ENCODE assay signal across 8 cellular contexts in the genomic region with DNA sequence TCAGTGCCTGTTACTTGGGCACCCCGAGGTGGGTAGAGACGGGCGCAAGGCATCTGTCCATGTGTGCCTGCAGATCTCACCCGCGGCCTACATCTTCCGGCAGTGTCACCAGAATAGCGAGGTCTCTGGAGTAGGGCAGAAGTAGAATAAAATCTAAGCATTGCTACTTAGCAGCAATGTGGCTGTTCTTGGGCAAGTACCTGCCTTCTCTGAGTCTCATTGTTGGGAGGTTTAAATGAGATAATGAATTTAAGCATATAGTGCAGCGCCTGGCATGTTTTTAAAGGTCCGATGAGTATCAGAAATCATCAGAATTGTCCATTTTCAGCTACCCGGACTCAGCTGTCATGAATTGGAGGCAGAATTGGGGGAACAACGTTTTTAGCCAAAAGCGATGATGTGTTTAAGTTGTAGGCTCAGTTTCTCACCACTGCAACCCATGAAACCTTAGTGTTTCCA. TPM values are rescaled to one million over a fixed set of nuclear protein-coding genes. Genes with fewer than 3 reads are reported as not detected.
DNase-seq lines count a peak whose midpoint lies in the region; ATAC-seq, FAIRE-seq and TF ChIP-seq lines count a peak whose summit lies in the region.

No MANE protein-coding gene starts in this region.

- DNase-seq in BJ (ENCODE audit: low read depth), result no peak
- DNase-seq in astrocyte (ENCODE audit: low read depth), result peak; percentile 12
- no peak for DNase-seq in lower lobe of right lung
- no peak for DNase-seq in transverse colon
- no peak for DNase-seq in UCSD-AML1 (lab: John Stamatoyannopoulos, UW; ENCODE audit: unreplicated experiment)
- no peak for DNase-seq in GM19240 (ENCODE audit: insufficient read length, low spot score)

- H3K9me3 ChIP-seq in HEK293 (ENCODE audit: control insufficient read depth, insufficient read depth, low read depth, low read length) (no peaks in the 10 kb centered on the region), astrocyte (ENCODE audit: insufficient read depth, low read depth, low read length) (no peaks in the 10 kb centered on the region), lower lobe of right lung (no peaks in the 10 kb centered on the region), transverse colon (no peaks in the 10 kb centered on the region)

- in situ Hi-C loops in transverse colon (cut with MboI; ENCODE audit: low pct_ligation_motif_present in 1 of 4, low pct_unique_long_range_greater_than_20kb in 1 of 4, low sequenced_read_pairs in 3 of 4), result no loop called here

- peaks cover 12% of the 10 kb centered on the region for H4K20me1 ChIP-seq in astrocyte (ENCODE audit: insufficient read depth, low read length)

- H3K27me3 Mint-ChIP-seq in astrocyte (ENCODE audit: low read depth, unreplicated experiment), result no peaks in the 10 kb centered on the region

- CTCF ChIA-PET in BJ (lab: Yijun Ruan, JAX) (no interaction called here), HEK293 (lab: Yijun Ruan, JAX) (interaction anchor here (0.5 to 0.9 kb wide), 2 partner anchors 80 to 528 kb away, joined by 3 to 4 read pairs; no protein-coding TSS in a partner anchor)

- H3K27ac ChIP-seq in HEK293 (ENCODE audit: extremely low read depth, low read depth, low read length), result peak overlapping the region; percentile 84
- peak overlapping the region; percentile 82 for H3K27ac ChIP-seq in astrocyte (ENCODE audit: low read depth, low read length)
- peak overlapping the region; percentile 91 for H3K27ac ChIP-seq in lower lobe of right lung
- H3K27ac ChIP-seq in transverse colon, result peak overlapping the region; percentile 87 to 96 (median 89)

- peak overlapping the region; percentile 80 for H2AFZ ChIP-seq in astrocyte (ENCODE audit: low read depth, low read length)

- H3K9me3 Mint-ChIP-seq in astrocyte (ENCODE audit: unreplicated experiment), result peaks cover 3% of the 10 kb centered on the region

- peaks cover 6% of the 10 kb centered on the region for H3K36me3 ChIP-seq in BJ (ENCODE audit: control insufficient read depth, insufficient read depth, low read length)
- H3K36me3 ChIP-seq in HEK293 (ENCODE audit: control insufficient read depth in 2 of 2, insufficient read depth in 1 of 2, low read length in 2 of 2), result peaks cover 7 to 14% of the 10 kb centered on the region in 2 experiments; a peak in 2 of 3 replicates
- H3K36me3 ChIP-seq in astrocyte (ENCODE audit: insufficient read depth, low read length), result no peaks in the 10 kb centered on the region
- peaks cover 20% of the 10 kb centered on the region for H3K36me3 ChIP-seq in lower lobe of right lung
- H3K36me3 ChIP-seq in transverse colon, result peaks cover 0 to 13% (median 0%) of the 10 kb centered on the region in 4 donors

- H3K4me1 ChIP-seq in HEK293 (ENCODE audit: control insufficient read depth, insufficient read depth, low read length) (peaks cover 7% of the 10 kb centered on the region; the same call in 1 of the 2 replicates), astrocyte (ENCODE audit: insufficient read depth, low read length) (peaks cover 14% of the 10 kb centered on the region), lower lobe of right lung (peaks cover 22% of the 10 kb centered on the region), transverse colon (peaks cover 7 to 21% (median 15%) of the 10 kb centered on the region in 4 donors)

- H3K27me3 ChIP-seq in BJ (ENCODE audit: control insufficient read depth, insufficient read depth, low read length) (no peaks in the 10 kb centered on the region), astrocyte (ENCODE audit: insufficient read depth, low read length) (no peaks in the 10 kb centered on the region), lower lobe of right lung (ENCODE audit: low read depth) (no peaks in the 10 kb centered on the region), transverse colon (no peaks in the 10 kb centered on the region)

- TF ChIP-seq CTCF in BJ (IDR thresholded peaks at IDR 0.05; ENCODE audit: insufficient read depth, low read depth, low read length), result no peak
- no peak for TF ChIP-seq CTCF in HEK293 (tag by site-specific recombination; IDR thresholded peaks at IDR 0.05)
- no peak for TF ChIP-seq CTCF in astrocyte (IDR thresholded peaks at IDR 0.05; ENCODE audit: insufficient read depth, low read depth, low read length)
- no peak for TF ChIP-seq CTCF in lower lobe of right lung (IDR thresholded peaks at IDR 0.05)
- TF ChIP-seq CTCF in transverse colon (IDR thresholded peaks at IDR 0.05), result no peak

- peak overlapping the region; percentile 72 for H3K27ac Mint-ChIP-seq in astrocyte (ENCODE audit: unreplicated experiment)

- no peak for TF ChIP-seq EP300 in transverse colon (IDR thresholded peaks at IDR 0.05; ENCODE audit: low read depth)

- peaks cover 6% of the 10 kb centered on the region for H3K36me3 Mint-ChIP-seq in astrocyte (ENCODE audit: low read depth, unreplicated experiment)

- ATAC-seq in lower lobe of right lung (no peak), GM18861 (IDR thresholded peaks at IDR 0.05; ENCODE audit: unreplicated experiment) (no peak)

- 10 to 40% methylated on average over 2 to 12 of the region's 12 CpGs for WGBS in transverse colon (ENCODE audit: low coverage in 1 of 2), 2 donors

- H3K4me3 Mint-ChIP-seq in astrocyte (ENCODE audit: unreplicated experiment), result peak overlapping the region; percentile 93

- no peak for FAIRE-seq in astrocyte (lab: Jason Lieb, UNC)

- no peak for TF ChIP-seq POLR2A in transverse colon (IDR thresholded peaks at IDR 0.05)

- H3K9ac ChIP-seq in astrocyte (ENCODE audit: low read length), result peak overlapping the region; percentile 97

- H3K4me3 ChIP-seq in BJ (ENCODE audit: low read depth, low read length) (peak overlapping the region; percentile 55), HEK293 (ENCODE audit: low read depth, low read length) (peak overlapping the region; percentile 92), astrocyte (ENCODE audit: insufficient read depth, low read depth, low read length) (peak overlapping the region; percentile 92), lower lobe of right lung (peak overlapping the region; percentile 95), transverse colon (peak overlapping the region; percentile 55 to 83 (median 68))

- intact Hi-C loops in lower lobe of right lung (cut with DNase I), result no loop called here
- intact Hi-C loops in transverse colon (cut with DNase I; ENCODE audit: low total_unique reads), result no loop called here

- POLR2A ChIA-PET in BJ (lab: Charles Lee) (no interaction called here), HEK293 (lab: Yijun Ruan, JAX) (interaction anchor here (0.8 to 2.6 kb wide), 8 partner anchors 9 to 89 kb away, joined by 3 to 28 read pairs (median 4); partner anchors contain the start of genes POLR1C, YIPF3 and ZNF318)

- H3K79me2 ChIP-seq in astrocyte (ENCODE audit: insufficient read depth, low read length), result peaks cover 26% of the 10 kb centered on the region

- H3K4me1 Mint-ChIP-seq in astrocyte (ENCODE audit: low read depth, unreplicated experiment), result peaks cover 11% of the 10 kb centered on the region

- peak overlapping the region; percentile 98 for H3K4me2 ChIP-seq in astrocyte (ENCODE audit: low read length)

TF ChIP-seq in HEK293, 187 proteins besides CTCF, POLR2A, EP300 and RAD21 (continues in another document):
- TF ChIP-seq ZNF362 (tag by site-specific recombination; IDR thresholded peaks at IDR 0.05) (no peak), ZNF768 (tag by site-specific recombination; IDR thresholded peaks at IDR 0.05) (peak; percentile 61; the same call in 1 of the 2 replicates)
- TF ChIP-seq, protein P1, sequence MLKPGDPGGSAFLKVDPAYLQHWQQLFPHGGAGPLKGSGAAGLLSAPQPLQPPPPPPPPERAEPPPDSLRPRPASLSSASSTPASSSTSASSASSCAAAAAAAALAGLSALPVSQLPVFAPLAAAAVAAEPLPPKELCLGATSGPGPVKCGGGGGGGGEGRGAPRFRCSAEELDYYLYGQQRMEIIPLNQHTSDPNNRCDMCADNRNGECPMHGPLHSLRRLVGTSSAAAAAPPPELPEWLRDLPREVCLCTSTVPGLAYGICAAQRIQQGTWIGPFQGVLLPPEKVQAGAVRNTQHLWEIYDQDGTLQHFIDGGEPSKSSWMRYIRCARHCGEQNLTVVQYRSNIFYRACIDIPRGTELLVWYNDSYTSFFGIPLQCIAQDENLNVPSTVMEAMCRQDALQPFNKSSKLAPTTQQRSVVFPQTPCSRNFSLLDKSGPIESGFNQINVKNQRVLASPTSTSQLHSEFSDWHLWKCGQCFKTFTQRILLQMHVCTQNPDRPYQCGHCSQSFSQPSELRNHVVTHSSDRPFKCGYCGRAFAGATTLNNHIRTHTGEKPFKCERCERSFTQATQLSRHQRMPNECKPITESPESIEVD (tag by site-specific recombination; IDR thresholded peaks at IDR 0.05), result no peak

RNA-seq across cellular contexts. Expression of gene ABCC10, which starts 0.8 kb away (rescaled TPM):
- 10.6 and 27.8 TPM in 2 replicates for polyA plus RNA-seq in BJ (2011; rRNA removed)
- 13.5 and 16.6 TPM in 2 replicates for polyA minus RNA-seq in BJ (2011; rRNA and poly(A)+ RNA removed)
- total RNA-seq in astrocyte (37.2 and 40.8 TPM in 2 replicates), lower lobe of right lung (34.4 TPM), transverse colon (10 to 100 TPM; 28.0 to 56.9 (median 33.7) TPM)

RNA-seq across cellular contexts. Expression of gene DLK2, which starts 27.2 kb away (rescaled TPM):
- 2.1 and 4.8 TPM in 2 replicates for polyA plus RNA-seq in BJ (2011; rRNA removed)
- 1.5 and 1.9 TPM in 2 replicates for polyA minus RNA-seq in BJ (2011; rRNA and poly(A)+ RNA removed)
- total RNA-seq in astrocyte, result 0.41 and 0.68 TPM in 2 replicates
- 0.53 TPM for total RNA-seq in lower lobe of right lung
- total RNA-seq in transverse colon, result 1 to 10 TPM in 1 of 4 donors, under 1 TPM in 1, not detected in 2; 0.95 to 1.1 TPM

RNA-seq across cellular contexts. Expression of gene TJAP1, which starts 49.2 kb away (rescaled TPM):
- polyA plus RNA-seq in BJ (2011; rRNA removed), result 17.5 and 29.0 TPM in 2 replicates
- polyA minus RNA-seq in BJ (2011; rRNA and poly(A)+ RNA removed), result 10.3 and 10.4 TPM in 2 replicates
- total RNA-seq in astrocyte (26.6 and 28.3 TPM in 2 replicates), lower lobe of right lung (34.3 TPM), transverse colon (10 to 100 TPM; 10.9 to 22.4 (median 17.9) TPM)

RNA-seq across cellular contexts. Expression of gene ZNF318, which starts 58.7 kb away (rescaled TPM):
- polyA plus RNA-seq in BJ (2011; rRNA removed), result 10.3 and 11.5 TPM in 2 replicates
- 16.9 and 17.6 TPM in 2 replicates for polyA minus RNA-seq in BJ (2011; rRNA and poly(A)+ RNA removed)
- total RNA-seq in astrocyte (9.8 and 10.9 TPM in 2 replicates), lower lobe of right lung (18.3 TPM), transverse colon (10 to 100 TPM; 13.0 to 17.5 (median 15.4) TPM)
